ENCODE assay signal across 23 cellular contexts in the genomic region with DNA sequence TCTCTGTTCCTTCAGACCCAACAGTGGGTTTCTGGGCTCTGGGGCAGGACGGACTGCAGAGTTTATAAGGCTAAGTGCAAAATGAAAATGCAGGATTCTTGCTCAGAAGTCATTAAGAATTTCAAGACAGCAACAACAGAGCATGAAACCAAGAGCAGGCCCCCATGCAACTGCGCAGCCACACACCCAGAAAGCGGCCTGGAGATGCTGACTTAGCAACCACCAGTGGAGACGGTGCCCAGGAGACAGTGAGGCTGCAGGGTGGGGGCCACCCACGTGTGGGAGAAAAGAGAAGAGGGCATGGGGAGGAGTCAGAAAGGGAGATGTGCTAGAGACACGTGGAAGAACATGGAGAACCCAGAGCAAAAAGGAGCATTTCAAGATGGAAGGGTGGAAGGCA.
DNase-seq lines count a peak whose midpoint lies in the region; ATAC-seq, FAIRE-seq and TF ChIP-seq lines count a peak whose summit lies in the region.
"Had no signal": no experiment of that assay in that cellular context is flagged by ENCODE, and none has a peak within 500 bp of the region (broad histone marks: within the 10 kb centered on the region; RNA-seq: fewer than 3 reads in every experiment).

No MANE protein-coding gene starts in this region.

- peaks cover 1% of the 10 kb centered on the region for H3K27me3 Mint-ChIP-seq in GM23338 (ENCODE audit: insufficient read depth, low read depth, poor library complexity)
- H3K27me3 Mint-ChIP-seq: CD4-positive, CD25-positive, alpha-beta regulatory T cell; IgD-negative memory B cell had no signal

- H3K27me3 ChIP-seq in GM23338 (ENCODE audit: insufficient read depth): no peaks in the 10 kb centered on the region
- no peaks in the 10 kb centered on the region for H3K27me3 ChIP-seq in MM.1S (replicated peaks; ENCODE audit: insufficient read depth, low read length)
- no peaks in the 10 kb centered on the region for H3K27me3 ChIP-seq in parathyroid adenoma (ENCODE audit: control insufficient read depth, insufficient read depth, low read length)
- H3K27me3 ChIP-seq in gastroesophageal sphincter: peaks cover 19% of the 10 kb centered on the region
- H3K27me3 ChIP-seq: BE2C had no signal

- H4K20me1 ChIP-seq in GM23338 (replicated peaks; ENCODE audit: insufficient read depth) (no peaks in the 10 kb centered on the region; the same call in 1 of the 2 replicates), MM.1S (ENCODE audit: insufficient read depth, low read length) (no peaks in the 10 kb centered on the region)

- H3K4me2 ChIP-seq in GM23338 (no peak overlapping the region), MM.1S (ENCODE audit: low read depth, low read length) (no peak overlapping the region), parathyroid adenoma (ENCODE audit: low read length) (no peak overlapping the region)

- H3K9me3 Mint-ChIP-seq in GM23338: no peaks in the 10 kb centered on the region
- H3K9me3 Mint-ChIP-seq: CD4-positive, CD25-positive, alpha-beta regulatory T cell; CD8-positive, alpha-beta memory T cell; H9 had no signal

- H3K36me3 Mint-ChIP-seq in GM23338 (ENCODE audit: low read depth): no peaks in the 10 kb centered on the region
- H3K36me3 Mint-ChIP-seq: CD4-positive, CD25-positive, alpha-beta regulatory T cell; CD8-positive, alpha-beta memory T cell had no signal

- peaks cover 12% of the 10 kb centered on the region for H3K4me1 ChIP-seq in GM23338 (ENCODE audit: insufficient read depth)
- H3K4me1 ChIP-seq in MM.1S (ENCODE audit: low read length): no peaks in the 10 kb centered on the region
- peaks cover 5 to 14% of the 10 kb centered on the region in 2 donors for H3K4me1 ChIP-seq in kidney (ENCODE audit: control insufficient read depth in 1 of 2, insufficient read depth in 1 of 2, low read depth in 1 of 2, low read length in 2 of 2)
- no peaks in the 10 kb centered on the region for H3K4me1 ChIP-seq in parathyroid adenoma
- H3K4me1 ChIP-seq in gastroesophageal sphincter: no peaks in the 10 kb centered on the region
- H3K4me1 ChIP-seq: BE2C had no signal

- H3K27ac Mint-ChIP-seq in GM23338: peak overlapping the region; percentile 70; the same call in 1 of the 2 replicates
- H3K27ac Mint-ChIP-seq: CD4-positive, CD25-positive, alpha-beta regulatory T cell; H9 had no signal

- H3K36me3 ChIP-seq in GM23338 (ENCODE audit: insufficient read depth): no peaks in the 10 kb centered on the region
- no peaks in the 10 kb centered on the region for H3K36me3 ChIP-seq in MM.1S (replicated peaks; ENCODE audit: insufficient read depth, low read length)
- H3K36me3 ChIP-seq in kidney (ENCODE audit: control insufficient read depth in 1 of 2, insufficient read depth in 2 of 2, low read length in 2 of 2): no peaks in the 10 kb centered on the region
- no peaks in the 10 kb centered on the region for H3K36me3 ChIP-seq in parathyroid adenoma (ENCODE audit: control insufficient read depth, insufficient read depth, low read length)
- H3K36me3 ChIP-seq in gastroesophageal sphincter: no peaks in the 10 kb centered on the region
- H3K36me3 ChIP-seq: BE2C had no signal

- DNase-seq in GM23338 (ENCODE audit: low spot score) (no peak), MM.1S (peak; percentile 49), kidney (peak; percentile 39), HTR-8/SVneo (ENCODE audit: insufficient read length, low spot score) (no peak), SK-N-DZ (ENCODE audit: low spot score) (no peak)
- DNase-seq: ACHN; BE2C; C1 segment of cervical spinal cord; CD4-positive, CD25-positive, alpha-beta regulatory T cell; CD8-positive, alpha-beta memory T cell; COR-L47; DMS 273 treated with DMSO at 0.1 percent for 48 hours; DMS53; DND-41; EL; GOT3; H9; KBM-7 had no signal

- intact Hi-C loops in kidney (cut with DNase I): no loop called here

- no peak for TF ChIP-seq POLR2A in gastroesophageal sphincter (IDR thresholded peaks at IDR 0.05)

- H3K27ac ChIP-seq in GM23338 (ENCODE audit: low read depth) (no peak overlapping the region), MM.1S (ENCODE audit: low read length) (no peak overlapping the region; the same call in 1 of the 2 replicates), kidney (ENCODE audit: low read depth in 2 of 2, low read length in 2 of 2) (no peak overlapping the region), parathyroid adenoma (no peak overlapping the region), gastroesophageal sphincter (no peak overlapping the region)

- WGBS in gastroesophageal sphincter (ENCODE audit: low coverage in 1 of 2), 2 donors: 66 to 74% methylated on average over 3 to 4 of the region's 6 CpGs

- H3K4me1 Mint-ChIP-seq in GM23338: peaks cover 22% of the 10 kb centered on the region
- H3K4me1 Mint-ChIP-seq: CD4-positive, CD25-positive, alpha-beta regulatory T cell; CD8-positive, alpha-beta memory T cell; IgD-negative memory B cell had no signal

- no peak overlapping the region for H3K4me3 ChIP-seq in GM23338
- no peak overlapping the region for H3K4me3 ChIP-seq in MM.1S (ENCODE audit: low read length)
- no peak overlapping the region for H3K4me3 ChIP-seq in kidney (ENCODE audit: low read length in 2 of 2)
- H3K4me3 ChIP-seq in parathyroid adenoma (ENCODE audit: low read depth, low read length): no peak overlapping the region
- H3K4me3 ChIP-seq in gastroesophageal sphincter: no peak overlapping the region
- H3K4me3 ChIP-seq: GM12878 had no signal

- H3K9me3 ChIP-seq in MM.1S (replicated peaks; ENCODE audit: insufficient read depth, low read length): no peaks in the 10 kb centered on the region
- no peaks in the 10 kb centered on the region for H3K9me3 ChIP-seq in kidney (ENCODE audit: control insufficient read depth in 1 of 2, low read length in 2 of 2)
- H3K9me3 ChIP-seq in parathyroid adenoma (ENCODE audit: control insufficient read depth, low read length): no peaks in the 10 kb centered on the region
- H3K9me3 ChIP-seq in gastroesophageal sphincter: no peaks in the 10 kb centered on the region
- H3K9me3 ChIP-seq: BE2C had no signal

- TF ChIP-seq CTCF in GM23338 (conservative IDR thresholded peaks at IDR 0.05; ENCODE audit: low read depth in 2 of 2) (no peak), MM.1S (IDR thresholded peaks at IDR 0.05; ENCODE audit: low read length) (no peak), kidney (IDR thresholded peaks at IDR 0.05; ENCODE audit: borderline replicate concordance, extremely low read depth, insufficient read depth) (no peak), parathyroid adenoma (IDR thresholded peaks at IDR 0.05) (no peak), gastroesophageal sphincter (IDR thresholded peaks at IDR 0.05) (no peak)

- TF ChIP-seq EP300 in gastroesophageal sphincter (IDR thresholded peaks at IDR 0.05): no peak

- no peaks in the 10 kb centered on the region for H3K79me2 ChIP-seq in GM23338 (replicated peaks; ENCODE audit: insufficient read depth)
- H3K79me2 ChIP-seq in MM.1S (ENCODE audit: low read length): no peaks in the 10 kb centered on the region
- H3K79me2 ChIP-seq in parathyroid adenoma: no peaks in the 10 kb centered on the region

- no peaks in the 10 kb centered on the region for H3K9me2 ChIP-seq in GM23338 (ENCODE audit: insufficient read depth)
- no peaks in the 10 kb centered on the region for H3K9me2 ChIP-seq in MM.1S (replicated peaks; ENCODE audit: insufficient read depth, low read length)

- no peak overlapping the region for H3K9ac ChIP-seq in MM.1S (ENCODE audit: low read length)
- H3K9ac ChIP-seq in kidney (ENCODE audit: low read length in 2 of 2): no peak overlapping the region
- no peak overlapping the region for H3K9ac ChIP-seq in parathyroid adenoma

- FAIRE-seq in kidney (lab: Jason Lieb, UNC) (no peak), HTR-8/SVneo (lab: Jason Lieb, UNC) (no peak)
- FAIRE-seq: A204.1, GM12878 had no signal

- no peak overlapping the region for H3K4me3 Mint-ChIP-seq in GM23338
- H3K4me3 Mint-ChIP-seq: CD4-positive, CD25-positive, alpha-beta regulatory T cell; H9; IgD-negative memory B cell had no signal

- H3F3A ChIP-seq in GM23338 (replicated peaks; ENCODE audit: low read depth) (no peaks in the 10 kb centered on the region), MM.1S (ENCODE audit: insufficient read depth, low read length) (no peaks in the 10 kb centered on the region)

- no peak overlapping the region for H2AFZ ChIP-seq in GM23338
- H2AFZ ChIP-seq in MM.1S (ENCODE audit: low read length): no peak overlapping the region
- H2AFZ ChIP-seq in parathyroid adenoma: peak overlapping the region; percentile 20

- ATAC-seq in GM23338 (no peak), gastroesophageal sphincter (no peak)
- ATAC-seq: GM12878 had no signal

TF ChIP-seq in GM23338, 12 proteins besides CTCF, POLR2A, EP300 and RAD21 (continues in another document):
- TF ChIP-seq, protein P1, sequence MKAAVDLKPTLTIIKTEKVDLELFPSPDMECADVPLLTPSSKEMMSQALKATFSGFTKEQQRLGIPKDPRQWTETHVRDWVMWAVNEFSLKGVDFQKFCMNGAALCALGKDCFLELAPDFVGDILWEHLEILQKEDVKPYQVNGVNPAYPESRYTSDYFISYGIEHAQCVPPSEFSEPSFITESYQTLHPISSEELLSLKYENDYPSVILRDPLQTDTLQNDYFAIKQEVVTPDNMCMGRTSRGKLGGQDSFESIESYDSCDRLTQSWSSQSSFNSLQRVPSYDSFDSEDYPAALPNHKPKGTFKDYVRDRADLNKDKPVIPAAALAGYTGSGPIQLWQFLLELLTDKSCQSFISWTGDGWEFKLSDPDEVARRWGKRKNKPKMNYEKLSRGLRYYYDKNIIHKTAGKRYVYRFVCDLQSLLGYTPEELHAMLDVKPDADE (IDR thresholded peaks at IDR 0.05): no peak
- TF ChIP-seq ZNF331 (CRISPR knock-in tag; IDR thresholded peaks at IDR 0.05; ENCODE audit: low read depth) (no peak), STAT1 (IDR thresholded peaks at IDR 0.05; ENCODE audit: unreplicated experiment) (no peak), ZNF114 (CRISPR knock-in tag; IDR thresholded peaks at IDR 0.05) (no peak)

Comparison
In these comparisons a context has a peak if more than half of its experiments do, and no peak if none do; other contexts are left out.
1. DNase-seq: peak in MM.1S (single experiment) and kidney (single experiment); none in GM23338 (single experiment), HTR-8/SVneo (single experiment) and SK-N-DZ (single experiment).